Comparison of ENCODE assay signal across 1 cellular context in genomic region chr19:47024502-47024901, GRCh38.
TF ChIP-seq lines count a peak whose summit lies in the region.

No MANE protein-coding gene starts in this region.

TF ChIP-seq in K562, 482 proteins besides CTCF, POLR2A, EP300 and RAD21 (continued from another document):
- TF ChIP-seq ZNF592 (IDR thresholded peaks at IDR 0.05) (no peak), USF1 (CRISPR knock-in tag; IDR thresholded peaks at IDR 0.05) (no peak), RBM25 (IDR thresholded peaks at IDR 0.05; ENCODE audit: low read depth, low read length, severe bottlenecking) (peak; percentile 70)
TF ChIP-seq in K562: peak in this region for 4.
